21 cellular contexts compared by ENCODE assay signal in the genomic region with DNA sequence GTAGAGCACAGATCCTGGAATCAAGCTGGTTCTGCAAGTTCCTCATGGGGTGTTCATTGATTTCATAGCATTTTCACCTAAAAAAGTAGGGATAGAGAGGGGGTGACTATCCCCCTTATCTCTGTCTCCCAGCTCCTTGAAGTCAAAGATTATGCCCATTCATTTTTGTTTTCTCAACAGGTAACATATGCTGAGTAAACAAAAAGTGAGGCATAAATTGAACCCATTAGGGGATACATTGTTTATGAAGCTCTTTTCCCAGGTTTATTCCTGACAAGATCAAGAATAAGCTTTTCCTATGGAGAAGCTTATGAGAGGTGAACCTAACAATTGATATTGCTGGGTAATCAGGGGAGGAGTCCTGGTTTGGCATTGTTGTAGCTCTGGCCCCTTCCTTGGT. TPM values are rescaled to one million over a fixed set of nuclear protein-coding genes. Genes with fewer than 3 reads are reported as not detected.
DNase-seq lines count a peak whose midpoint lies in the region; ATAC-seq, FAIRE-seq and TF ChIP-seq lines count a peak whose summit lies in the region.
"Had no signal": no experiment of that assay in that cellular context is flagged by ENCODE, and none has a peak within 500 bp of the region (broad histone marks: within the 10 kb centered on the region; RNA-seq: fewer than 3 reads in every experiment).

No MANE protein-coding gene starts in this region.

- no peaks in the 10 kb centered on the region for H4K20me1 ChIP-seq in smooth muscle cell (ENCODE audit: low read depth)
- H4K20me1 ChIP-seq: BLaER1 had no signal

- H3K27ac ChIP-seq in cardiac muscle cell (peak overlapping the region; percentile 59), adrenal gland (peak overlapping the region; percentile 50 to 84 (median 82)), smooth muscle cell (ENCODE audit: low read depth) (peak overlapping the region; percentile 52)
- H3K27ac ChIP-seq: 22Rv1, BLaER1 had no signal

- TF ChIP-seq CTCF in cardiac muscle cell (IDR thresholded peaks at IDR 0.05; ENCODE audit: low read depth, low read length) (no peak), adrenal gland (IDR thresholded peaks at IDR 0.05) (no peak), smooth muscle cell (IDR thresholded peaks at IDR 0.05; ENCODE audit: borderline replicate concordance, insufficient read depth, poor library complexity, severe bottlenecking) (no peak)

- H2AFZ ChIP-seq in smooth muscle cell (ENCODE audit: low read depth), result no peak overlapping the region

- H3K27me3 ChIP-seq in cardiac muscle cell (no peaks in the 10 kb centered on the region), adrenal gland (no peaks in the 10 kb centered on the region), smooth muscle cell (ENCODE audit: low read depth) (no peaks in the 10 kb centered on the region)
- H3K27me3 ChIP-seq: BLaER1 had no signal

- H3F3A ChIP-seq in smooth muscle cell (ENCODE audit: low read depth), result peaks cover 14% of the 10 kb centered on the region

- H3K4me2 ChIP-seq in smooth muscle cell, result peak overlapping the region; percentile 43
- H3K4me2 ChIP-seq: BLaER1 had no signal

- H3K36me3 ChIP-seq in cardiac muscle cell (no peaks in the 10 kb centered on the region), adrenal gland (replicated peaks in 1 of 2) (no peaks in the 10 kb centered on the region), smooth muscle cell (ENCODE audit: low read depth) (no peaks in the 10 kb centered on the region)

- DNase-seq in cardiac muscle cell (ENCODE audit: low read depth in 1 of 2, low spot score in 1 of 2) (no peak), Right ventricle myocardium inferior (ENCODE audit: missing footprints) (no peak), adrenal gland (no peak), smooth muscle cell (lab: John Stamatoyannopoulos, UW; ENCODE audit: unreplicated experiment) (no peak), NCI-H748 treated with DMSO at 0.1 percent for 48 hours (lab: John Stamatoyannopoulos, UW) (no peak)
- DNase-seq: CD4-positive, alpha-beta memory T cell; DMS153; DMS79; GDM1; GOT3; H7; HFFc6 had no signal

- peak; percentile 36 for FAIRE-seq in islet of Langerhans (lab: Jason Lieb, UNC)
- FAIRE-seq: GM12892, GM18507, HTR-8/SVneo had no signal

- intact Hi-C loops in Right ventricle myocardium inferior (cut with DNase I) (loop anchor here (5.0 kb wide), 1 partner anchor 186 kb away; no protein-coding TSS in a partner anchor), adrenal gland (cut with DNase I) (loop anchor here (5.0 to 10.0 kb wide), 2 partner anchors 61 to 193 kb away; no protein-coding TSS in a partner anchor)

- no peaks in the 10 kb centered on the region for H3K9me3 ChIP-seq in cardiac muscle cell (ENCODE audit: low read depth)
- H3K9me3 ChIP-seq in adrenal gland (replicated peaks in 1 of 3), result no peaks in the 10 kb centered on the region
- H3K9me3 ChIP-seq in smooth muscle cell (replicated peaks; ENCODE audit: low read depth), result no peaks in the 10 kb centered on the region
- H3K9me3 ChIP-seq: BLaER1 had no signal

- H3K4me3 ChIP-seq in cardiac muscle cell, result no peak overlapping the region
- H3K4me3 ChIP-seq in adrenal gland, result no peak overlapping the region
- no peak overlapping the region for H3K4me3 ChIP-seq in smooth muscle cell
- H3K4me3 ChIP-seq: BLaER1 had no signal

- H3K9ac ChIP-seq in smooth muscle cell (ENCODE audit: low read depth), result peak overlapping the region; percentile 9
- H3K9ac ChIP-seq: BLaER1 had no signal

- no peaks in the 10 kb centered on the region for H3K79me2 ChIP-seq in smooth muscle cell (ENCODE audit: low read depth)

- H3K4me1 ChIP-seq in cardiac muscle cell (ENCODE audit: low read depth) (peaks cover 22% of the 10 kb centered on the region), adrenal gland (replicated peaks in 1 of 2) (peaks cover 19 to 25% of the 10 kb centered on the region in 2 donors), smooth muscle cell (ENCODE audit: low read depth) (peaks cover 7% of the 10 kb centered on the region)
- H3K4me1 ChIP-seq: BLaER1 had no signal

- TF ChIP-seq POLR2A in adrenal gland (IDR thresholded peaks at IDR 0.05), result no peak

- ATAC-seq in Right ventricle myocardium inferior (no peak), HG03045 (IDR thresholded peaks at IDR 0.05; ENCODE audit: unreplicated experiment) (no peak), GM21737 (IDR thresholded peaks at IDR 0.05; ENCODE audit: unreplicated experiment) (no peak)
- ATAC-seq: HCT116 had no signal

RNA-seq across cellular contexts. Expression of a gene that starts 9.2 kb away (rescaled TPM):
- 20.6 and 20.8 TPM in 2 replicates for total RNA-seq in cardiac muscle cell
- polyA plus RNA-seq in cardiac muscle cell, result 35.5 and 39.3 TPM in 2 replicates
- total RNA-seq in Right ventricle myocardium inferior, result 13.5 TPM
- total RNA-seq in adrenal gland, result 10 to 100 TPM; 14.0 to 83.0 (median 32.9) TPM
- 10 to 100 TPM; 19.7 to 95.4 (median 48.6) TPM for polyA plus RNA-seq in adrenal gland
- 26.0 TPM in 2 replicates for total RNA-seq in smooth muscle cell
- 11.7 and 12.4 TPM in 2 replicates for polyA plus RNA-seq in smooth muscle cell

RNA-seq across cellular contexts. Expression of a gene that starts 55.3 kb away (rescaled TPM):
- 10.6 and 11.4 TPM in 2 replicates for total RNA-seq in cardiac muscle cell
- polyA plus RNA-seq in cardiac muscle cell, result 8.9 and 11.2 TPM in 2 replicates
- 9.3 TPM for total RNA-seq in Right ventricle myocardium inferior
- 10 to 100 TPM in 4 of 8 donors, 1 to 10 TPM in 4; 4.8 to 14.5 (median 10.5) TPM for total RNA-seq in adrenal gland
- 10 to 100 TPM in 1 of 3 donors, 1 to 10 TPM in 2; 6.8 to 10.9 (median 8.4) TPM for polyA plus RNA-seq in adrenal gland
- 11.9 and 13.4 TPM in 2 replicates for total RNA-seq in smooth muscle cell
- 12.0 and 14.1 TPM in 2 replicates for polyA plus RNA-seq in smooth muscle cell
